In the genomic region with DNA sequence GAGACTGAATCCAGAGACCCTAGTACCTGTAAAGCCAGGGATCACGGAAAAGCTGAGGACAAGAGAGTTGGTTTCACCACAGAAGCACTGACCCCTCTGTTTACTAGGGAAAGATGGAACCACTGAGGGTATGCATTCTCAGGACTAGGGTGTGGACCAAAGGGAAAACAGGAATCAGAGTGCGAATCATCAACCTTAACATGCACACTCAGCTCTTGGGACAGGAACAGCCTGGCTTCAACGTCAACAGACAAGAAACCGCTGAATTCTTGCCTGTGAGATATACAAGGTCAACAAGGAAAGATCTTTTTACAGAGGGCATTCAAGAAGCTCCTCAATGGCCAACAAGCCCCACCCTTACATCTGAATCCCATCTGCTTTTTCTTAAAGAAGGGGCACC, we compare ENCODE assay signal across 13 cellular contexts. TPM values are rescaled to one million over a fixed set of nuclear protein-coding genes. Genes with fewer than 3 reads are reported as not detected.
A peak's percentile ranks its signal among the peaks of the same experiment; 100 is the strongest.
DNase-seq lines count a peak whose midpoint lies in the region; ATAC-seq and TF ChIP-seq lines count a peak whose summit lies in the region.
"Had no signal": no experiment of that assay in that cellular context is flagged by ENCODE, and none has a peak within 500 bp of the region (broad histone marks: within the 10 kb centered on the region; RNA-seq: fewer than 3 reads in every experiment).

No MANE protein-coding gene starts in this region.

- no peak for TF ChIP-seq CTCF in foreskin fibroblast (IDR thresholded peaks at IDR 0.05; ENCODE audit: low read depth, low read length)
- no peak for TF ChIP-seq CTCF in progenitor cell of endocrine pancreas (IDR thresholded peaks at IDR 0.05; ENCODE audit: unreplicated experiment)

- peaks cover 25% of the 10 kb centered on the region for H3K4me1 Mint-ChIP-seq in progenitor cell of endocrine pancreas (ENCODE audit: low read depth)

- no peaks in the 10 kb centered on the region for H3K27me3 Mint-ChIP-seq in progenitor cell of endocrine pancreas

- no peaks in the 10 kb centered on the region for H3K9me3 Mint-ChIP-seq in progenitor cell of endocrine pancreas (ENCODE audit: low read depth)
- H3K9me3 Mint-ChIP-seq: T-helper 1 cell treated with Interleukin-12 subunit alpha and Interleukin-12 subunit beta and Interleukin-4 antibody, amounts not matched to agents 30 μg/mL and 1 μg/mL, for 36 hours had no signal

- peak overlapping the region; percentile 71 for H3K27ac Mint-ChIP-seq in progenitor cell of endocrine pancreas
- H3K27ac Mint-ChIP-seq: T-helper 1 cell treated with Interleukin-12 subunit alpha and Interleukin-12 subunit beta and Interleukin-4 antibody, amounts not matched to agents 30 μg/mL and 1 μg/mL, for 36 hours had no signal

- peaks cover 24% of the 10 kb centered on the region for H3K36me3 Mint-ChIP-seq in progenitor cell of endocrine pancreas (ENCODE audit: insufficient read depth)

- no peak overlapping the region for H3K4me3 Mint-ChIP-seq in progenitor cell of endocrine pancreas (ENCODE audit: low read depth)
- H3K4me3 Mint-ChIP-seq: T-helper 1 cell treated with Interleukin-12 subunit alpha and Interleukin-12 subunit beta and Interleukin-4 antibody, amounts not matched to agents 30 μg/mL and 1 μg/mL, for 36 hours had no signal

- H3K4me3 ChIP-seq in foreskin fibroblast (ENCODE audit: low read depth in 1 of 2, low read length in 2 of 2), result no peak overlapping the region

- ATAC-seq in HG02884 (IDR thresholded peaks at IDR 0.05; ENCODE audit: unreplicated experiment), result no peak

- DNase-seq in EH (ENCODE audit: low read depth) (peak; percentile 76), amniotic epithelial cell (ENCODE audit: low read depth) (peak; percentile 92), foreskin fibroblast (peak; percentile 67 to 80), progenitor cell of endocrine pancreas (ENCODE audit: low spot score, unreplicated experiment) (no peak), SKM-1 treated with dmso at 0.1 percent for 144 hours (lab: John Stamatoyannopoulos, UW; ENCODE audit: unreplicated experiment) (no peak), NCI-H524 treated with DMSO at 0.1 percent for 48 hours (lab: John Stamatoyannopoulos, UW) (no peak), occipital lobe (lab: John Stamatoyannopoulos, UW) (no peak)
- DNase-seq: activated gamma-delta T cell treated with Interleukin-2 at 50 U/mL for 16 hours; C1 segment of cervical spinal cord; kidney; stimulated activated CD4-positive, alpha-beta T cell treated with anti-CD3 and anti-CD28 coated beads, Interleukin-1b, Interleukin-23, amount 100 ng/mL, for 48 hours had no signal

RNA-seq across cellular contexts. Expression of gene TNRC18, which starts 14.9 kb away (rescaled TPM):
- 190 and 197 TPM in 2 replicates for total RNA-seq in progenitor cell of endocrine pancreas
- total RNA-seq in occipital lobe, result 50.1 TPM

Comparison
In these comparisons a context has a peak if more than half of its experiments do, and no peak if none do; other contexts are left out.
1. DNase-seq: peak in EH (single experiment), amniotic epithelial cell (single experiment) and foreskin fibroblast (2 of 2); none in progenitor cell of endocrine pancreas (single experiment), SKM-1 treated with dmso at 0.1 percent for 144 hours (single experiment), NCI-H524 treated with DMSO at 0.1 percent for 48 hours (single experiment) and occipital lobe (single experiment).